In genomic region chr18:50628543-50628905, GRCh38 we compare ENCODE assay signal across 22 cellular contexts.
"Had no signal": no experiment of that assay in that cellular context is flagged by ENCODE, and none has a peak within 500 bp of the region (broad histone marks: within the 10 kb centered on the region; RNA-seq: fewer than 3 reads in every experiment).

No MANE protein-coding gene starts in this region.

- H3K4me3 ChIP-seq: adrenal gland, lower lobe of right lung, ovary, transverse colon had no signal

- FAIRE-seq: endothelial cell of umbilical vein had no signal

- ATAC-seq: activated CD8-positive, alpha-beta memory T cell treated with anti-CD3 and anti-CD28 coated beads, Interleukin-2, amount 10 ng/mL, durations not matched to agents 7 days and 5 days; lower lobe of right lung; stimulated activated memory B cell treated with anti-CD40 and anti-IgM and Interleukin-4, amounts not matched to agents 10 μg/mL and 1 μg/mL and 100 μg/mL, for 72 hours; T-cell had no signal

- H3K27ac Mint-ChIP-seq: activated CD4-positive, alpha-beta memory T cell treated with anti-CD3 and anti-CD28 coated beads for 36 hours; activated CD8-positive, alpha-beta memory T cell treated with anti-CD3 and anti-CD28 coated beads, Interleukin-2, amount 10 ng/mL, durations not matched to agents 7 days and 5 days; activated naive CD4-positive, alpha-beta T cell treated with anti-CD3 and anti-CD28 coated beads, Interleukin-2, amount 50 U/mL, for 24 hours; activated T-helper 2 cell treated with anti-CD3 and anti-CD28 coated beads, Interferon-gamma antibody, Interleukin-2, Interleukin-4, amounts not matched to agents 10 μg/mL and 5 μg/mL and 100 μg/mL, durations not matched to agents 14 hours and 24 hours and 36 hours; naive B cell; stimulated activated memory B cell treated with anti-CD40 and anti-IgM and Interleukin-4, amounts not matched to agents 10 μg/mL and 1 μg/mL and 100 μg/mL, for 72 hours; T-cell had no signal

- H3K4me1 Mint-ChIP-seq: activated CD8-positive, alpha-beta memory T cell treated with anti-CD3 and anti-CD28 coated beads, Interleukin-2, amount 10 ng/mL, durations not matched to agents 7 days and 5 days; activated naive CD4-positive, alpha-beta T cell treated with anti-CD3 and anti-CD28 coated beads, Interleukin-2, amount 50 U/mL, for 24 hours; central memory CD8-positive, alpha-beta T cell; naive B cell; stimulated activated memory B cell treated with anti-CD40 and anti-IgM and Interleukin-4, amounts not matched to agents 10 μg/mL and 1 μg/mL and 100 μg/mL, for 72 hours; T-cell had no signal

- H3K36me3 Mint-ChIP-seq: activated CD4-positive, alpha-beta memory T cell treated with anti-CD3 and anti-CD28 coated beads for 36 hours; activated CD8-positive, alpha-beta memory T cell treated with anti-CD3 and anti-CD28 coated beads, Interleukin-2, amount 10 ng/mL, durations not matched to agents 7 days and 5 days; activated naive CD4-positive, alpha-beta T cell treated with anti-CD3 and anti-CD28 coated beads, Interleukin-2, amount 50 U/mL, for 24 hours; stimulated activated memory B cell treated with anti-CD40 and anti-IgM and Interleukin-4, amounts not matched to agents 10 μg/mL and 1 μg/mL and 100 μg/mL, for 72 hours; T-cell had no signal

- H3K4me1 ChIP-seq: lower lobe of right lung had no signal

- H3K4me3 Mint-ChIP-seq: activated CD4-positive, alpha-beta memory T cell treated with anti-CD3 and anti-CD28 coated beads for 36 hours; activated CD8-positive, alpha-beta memory T cell treated with anti-CD3 and anti-CD28 coated beads, Interleukin-2, amount 10 ng/mL, durations not matched to agents 7 days and 5 days; activated naive CD4-positive, alpha-beta T cell treated with anti-CD3 and anti-CD28 coated beads, Interleukin-2, amount 50 U/mL, for 24 hours; central memory CD8-positive, alpha-beta T cell; naive B cell; stimulated activated memory B cell treated with anti-CD40 and anti-IgM and Interleukin-4, amounts not matched to agents 10 μg/mL and 1 μg/mL and 100 μg/mL, for 72 hours; T-cell had no signal

- H3K27me3 Mint-ChIP-seq: activated CD4-positive, alpha-beta memory T cell treated with anti-CD3 and anti-CD28 coated beads for 36 hours had no signal

- DNase-seq: activated CD4-positive, alpha-beta memory T cell treated with anti-CD3 and anti-CD28 coated beads for 36 hours; activated CD8-positive, alpha-beta memory T cell treated with anti-CD3 and anti-CD28 coated beads, Interleukin-2, amount 10 ng/mL, durations not matched to agents 7 days and 5 days; activated T-cell treated with anti-CD3 and anti-CD28 coated beads, Interleukin-2, amount 50 U/mL, for 1 hour; effector CD8-positive, alpha-beta T cell; foreskin fibroblast; glutamatergic neuron; kidney glomerular epithelial cell; lower lobe of right lung; midbrain; naive B cell; ovary; SK-N-SH; stimulated activated CD4-positive, alpha-beta T cell treated with anti-CD3 and anti-CD28 coated beads, Interleukin-2, amount 100 ng/mL, for 48 hours; T-cell; transverse colon; WERI-Rb-1 had no signal

- H3K27ac ChIP-seq: lower lobe of right lung, ovary, WERI-Rb-1 had no signal

- H3K9me3 Mint-ChIP-seq: activated CD4-positive, alpha-beta memory T cell treated with anti-CD3 and anti-CD28 coated beads for 36 hours; activated naive CD4-positive, alpha-beta T cell treated with anti-CD3 and anti-CD28 coated beads, Interleukin-2, amount 50 U/mL, for 24 hours; activated T-helper 2 cell treated with anti-CD3 and anti-CD28 coated beads, Interferon-gamma antibody, Interleukin-2, Interleukin-4, amounts not matched to agents 10 μg/mL and 5 μg/mL and 100 μg/mL, durations not matched to agents 14 hours and 24 hours and 36 hours; central memory CD8-positive, alpha-beta T cell; T-cell had no signal

- H3K9me3 ChIP-seq: adrenal gland, lower lobe of right lung, ovary, SK-N-SH, transverse colon had no signal

- H3K36me3 ChIP-seq: adrenal gland, lower lobe of right lung, ovary, transverse colon, WERI-Rb-1 had no signal

- H3K27me3 ChIP-seq: adrenal gland, ovary, transverse colon had no signal
